Comparison of ENCODE assay signal across 8 cellular contexts in genomic region chr5:122774519-122774860, GRCh38. TPM values are rescaled to one million over a fixed set of nuclear protein-coding genes. Genes with fewer than 3 reads are reported as not detected.
DNase-seq lines count a peak whose midpoint lies in the region; ATAC-seq lines count a peak whose summit lies in the region.

No MANE protein-coding gene starts in this region.

- no peaks in the 10 kb centered on the region for H3K27me3 ChIP-seq in iPS DF 6.9 (ENCODE audit: control insufficient read depth, insufficient read depth, low read length)

- CTCF ChIA-PET in activated CD4-positive, alpha-beta memory T cell treated with anti-CD3 and anti-CD28 coated beads, Interleukin-2, amount 10 ng/mL, durations not matched to agents 7 days and 5 days (lab: Charles Lee): interaction anchor here (0.6 to 2.8 kb wide), 4 partner anchors 46 to 761 kb away, joined by 3 to 21 read pairs (median 5); partner anchors contain the start of gene SNX24

- no CpG with 5 or more reads among the region's 8 CpGs for WGBS in iPS DF 6.9 (ENCODE audit: insufficient coverage, insufficient read length)

- POLR2A ChIA-PET in activated CD4-positive, alpha-beta memory T cell treated with anti-CD3 and anti-CD28 coated beads, Interleukin-2, amount 10 ng/mL, durations not matched to agents 7 days and 5 days (lab: Charles Lee): interaction anchor here (1.7 to 3.5 kb wide), 3 partner anchors 70 to 649 kb away, joined by 4 to 39 read pairs (median 11); partner anchors contain the start of genes CEP120 and SNX24

- peak overlapping the region; percentile 35; the same call in 1 of the 2 replicates for H3K4me3 ChIP-seq in iPS DF 6.9 (ENCODE audit: low read length)

- DNase-seq in T-helper 1 cell: no peak
- DNase-seq in activated CD4-positive, alpha-beta memory T cell treated with anti-CD3 and anti-CD28 coated beads, Interleukin-2, amount 10 ng/mL, durations not matched to agents 7 days and 5 days: no peak
- DNase-seq in iPS DF 6.9 (ENCODE audit: low read depth, low spot score): no peak
- DNase-seq in stimulated activated naive B cell treated with anti-CD40 and anti-IgM and Interleukin-4, amounts not matched to agents 10 μg/mL and 1 μg/mL and 100 μg/mL, for 72 hours: no peak
- no peak for DNase-seq in DMS 273 treated with DMSO at 0.1 percent for 48 hours (lab: John Stamatoyannopoulos, UW)
- DNase-seq in stimulated activated naive CD4-positive, alpha-beta T cell treated with Interleukin-2 at 50 U/mL for 16 hours (lab: John Stamatoyannopoulos, UW): no peak

- peak overlapping the region; percentile 92 for H3K4me3 Mint-ChIP-seq in T-helper 1 cell treated with Interleukin-12 subunit alpha and Interleukin-12 subunit beta and Interleukin-4 antibody, amounts not matched to agents 30 μg/mL and 1 μg/mL, for 36 hours
- peak overlapping the region; percentile 88 for H3K4me3 Mint-ChIP-seq in activated CD4-positive, alpha-beta memory T cell treated with anti-CD3 and anti-CD28 coated beads, Interleukin-2, amount 10 ng/mL, durations not matched to agents 7 days and 5 days
- H3K4me3 Mint-ChIP-seq in stimulated activated naive B cell treated with anti-CD40 and anti-IgM and Interleukin-4, amounts not matched to agents 10 μg/mL and 1 μg/mL and 100 μg/mL, for 72 hours: peak overlapping the region; percentile 96 to 97

- no peaks in the 10 kb centered on the region for H3K9me3 Mint-ChIP-seq in T-helper 1 cell treated with Interleukin-12 subunit alpha and Interleukin-12 subunit beta and Interleukin-4 antibody, amounts not matched to agents 30 μg/mL and 1 μg/mL, for 36 hours
- H3K9me3 Mint-ChIP-seq in activated CD4-positive, alpha-beta memory T cell treated with anti-CD3 and anti-CD28 coated beads, Interleukin-2, amount 10 ng/mL, durations not matched to agents 7 days and 5 days: no peaks in the 10 kb centered on the region
- H3K9me3 Mint-ChIP-seq in stimulated activated naive B cell treated with anti-CD40 and anti-IgM and Interleukin-4, amounts not matched to agents 10 μg/mL and 1 μg/mL and 100 μg/mL, for 72 hours: no peaks in the 10 kb centered on the region

- H3K4me1 ChIP-seq in iPS DF 6.9 (ENCODE audit: control insufficient read depth, insufficient read depth, low read length): no peaks in the 10 kb centered on the region

- H3K27ac ChIP-seq in iPS DF 6.9 (ENCODE audit: low read length): no peak overlapping the region

- H3K36me3 ChIP-seq in iPS DF 6.9 (ENCODE audit: control insufficient read depth, insufficient read depth, low read length): no peaks in the 10 kb centered on the region

- peaks cover 16% of the 10 kb centered on the region for H3K4me1 Mint-ChIP-seq in T-helper 1 cell treated with Interleukin-12 subunit alpha and Interleukin-12 subunit beta and Interleukin-4 antibody, amounts not matched to agents 30 μg/mL and 1 μg/mL, for 36 hours (ENCODE audit: low read depth)
- H3K4me1 Mint-ChIP-seq in activated CD4-positive, alpha-beta memory T cell treated with anti-CD3 and anti-CD28 coated beads, Interleukin-2, amount 10 ng/mL, durations not matched to agents 7 days and 5 days: peaks cover 33% of the 10 kb centered on the region
- H3K4me1 Mint-ChIP-seq in stimulated activated naive B cell treated with anti-CD40 and anti-IgM and Interleukin-4, amounts not matched to agents 10 μg/mL and 1 μg/mL and 100 μg/mL, for 72 hours: peaks cover 13 to 24% of the 10 kb centered on the region in 2 donors

- peak overlapping the region; percentile 74 for H3K27ac Mint-ChIP-seq in T-helper 1 cell treated with Interleukin-12 subunit alpha and Interleukin-12 subunit beta and Interleukin-4 antibody, amounts not matched to agents 30 μg/mL and 1 μg/mL, for 36 hours
- peak overlapping the region; percentile 61 for H3K27ac Mint-ChIP-seq in activated CD4-positive, alpha-beta memory T cell treated with anti-CD3 and anti-CD28 coated beads, Interleukin-2, amount 10 ng/mL, durations not matched to agents 7 days and 5 days
- H3K27ac Mint-ChIP-seq in stimulated activated naive B cell treated with anti-CD40 and anti-IgM and Interleukin-4, amounts not matched to agents 10 μg/mL and 1 μg/mL and 100 μg/mL, for 72 hours: peak overlapping the region; percentile 99

- no peaks in the 10 kb centered on the region for H3K36me3 Mint-ChIP-seq in T-helper 1 cell treated with Interleukin-12 subunit alpha and Interleukin-12 subunit beta and Interleukin-4 antibody, amounts not matched to agents 30 μg/mL and 1 μg/mL, for 36 hours (ENCODE audit: low read depth)
- peaks cover 13% of the 10 kb centered on the region for H3K36me3 Mint-ChIP-seq in activated CD4-positive, alpha-beta memory T cell treated with anti-CD3 and anti-CD28 coated beads, Interleukin-2, amount 10 ng/mL, durations not matched to agents 7 days and 5 days (ENCODE audit: low read depth)
- H3K36me3 Mint-ChIP-seq in stimulated activated naive B cell treated with anti-CD40 and anti-IgM and Interleukin-4, amounts not matched to agents 10 μg/mL and 1 μg/mL and 100 μg/mL, for 72 hours: peaks cover 5 to 10% of the 10 kb centered on the region in 2 donors

- ATAC-seq in HG03060 (IDR thresholded peaks at IDR 0.05; ENCODE audit: low read depth, unreplicated experiment): peak; percentile 28
- ATAC-seq in stimulated activated naive B cell treated with anti-CD40 and anti-IgM and Interleukin-4, amounts not matched to agents 10 μg/mL and 1 μg/mL and 100 μg/mL, for 72 hours (replicated peaks): peak; percentile 54 to 57

- H3K27me3 Mint-ChIP-seq in T-helper 1 cell treated with Interleukin-12 subunit alpha and Interleukin-12 subunit beta and Interleukin-4 antibody, amounts not matched to agents 30 μg/mL and 1 μg/mL, for 36 hours (ENCODE audit: low read depth): peaks cover 18% of the 10 kb centered on the region
- H3K27me3 Mint-ChIP-seq in activated CD4-positive, alpha-beta memory T cell treated with anti-CD3 and anti-CD28 coated beads, Interleukin-2, amount 10 ng/mL, durations not matched to agents 7 days and 5 days: peaks cover 17% of the 10 kb centered on the region
- no peaks in the 10 kb centered on the region for H3K27me3 Mint-ChIP-seq in stimulated activated naive B cell treated with anti-CD40 and anti-IgM and Interleukin-4, amounts not matched to agents 10 μg/mL and 1 μg/mL and 100 μg/mL, for 72 hours

- H3K9me3 ChIP-seq in iPS DF 6.9 (ENCODE audit: control insufficient read depth, insufficient read depth, low read length): no peaks in the 10 kb centered on the region

RNA-seq across cellular contexts. Expression of gene SNX2, which starts 0.4 kb away (rescaled TPM):
- 10 to 100 TPM; 52.7 to 53.0 TPM for total RNA-seq in activated CD4-positive, alpha-beta memory T cell treated with anti-CD3 and anti-CD28 coated beads, Interleukin-2, amount 10 ng/mL, durations not matched to agents 7 days and 5 days
